ENCODE assay signal across 1 cellular context in genomic region chr11:13462928-13463778, GRCh38.
TF ChIP-seq lines count a peak whose summit lies in the region.

Gene BTBD10, minus strand, starts transcription at chr11:13463222. Its CDS starts 18,098 bp downstream, at chr11:13445124.

TF ChIP-seq in GM12878, 131 proteins besides CTCF, POLR2A, EP300 and RAD21 (continued from another document):
- TF ChIP-seq SMAD1 (IDR thresholded peaks at IDR 0.05; ENCODE audit: low read depth, partially characterized antibody) (no peak), JUND (IDR thresholded peaks at IDR 0.05; ENCODE audit: low read depth, low read length) (no peak), RB1 (IDR thresholded peaks at IDR 0.05; ENCODE audit: borderline replicate concordance) (peak; percentile 42; the same call in 1 of the 2 replicates), SRF (IDR thresholded peaks at IDR 0.05; ENCODE audit: low read depth in 2 of 2, low read length in 2 of 2) (0 out of 4 replicates have a peak, but pooled peaks of 1 of the 2 experiments have one; percentile 16), MEF2A (IDR thresholded peaks at IDR 0.05; ENCODE audit: insufficient read depth, low read depth, low read length) (no peak), YY1 (IDR thresholded peaks at IDR 0.05; ENCODE audit: low read depth, low read length) (peak; percentile 80; the same call in 1 of the 2 replicates), CREB1 (IDR thresholded peaks at IDR 0.05; ENCODE audit: low read depth) (no peak; the same call in none of the 2 replicates), PAX5 (IDR thresholded peaks at IDR 0.05; ENCODE audit: borderline replicate concordance, low read depth, low read length) (0 out of 2 replicates have a peak, but pooled peaks have one; percentile 24), SP1 (IDR thresholded peaks at IDR 0.05; ENCODE audit: low read depth, low read length) (peak; percentile 40), ZBTB4 (CRISPR knock-in tag; IDR thresholded peaks at IDR 0.05) (no peak), BRCA1 (IDR thresholded peaks at IDR 0.05; ENCODE audit: low read depth, low read length) (peak; percentile 100), DPF2 (IDR thresholded peaks at IDR 0.05) (0 out of 2 replicates have a peak, but pooled peaks have one; percentile 43), CEBPZ (IDR thresholded peaks at IDR 0.05; ENCODE audit: low read depth, low read length) (no peak), SPI1 (IDR thresholded peaks at IDR 0.05; ENCODE audit: borderline replicate concordance, insufficient read depth, low read depth, low read length) (peak; percentile 71), NR2C1 (IDR thresholded peaks at IDR 0.05) (no peak), TCF3 (IDR thresholded peaks at IDR 0.05; ENCODE audit: borderline replicate concordance, insufficient read depth, low read depth, low read length) (0 out of 2 replicates have a peak, but pooled peaks have one; percentile 55), FOS (IDR thresholded peaks at IDR 0.05; ENCODE audit: borderline replicate concordance, extremely low read depth, insufficient read length) (no peak), IRF5 (IDR thresholded peaks at IDR 0.05; ENCODE audit: borderline replicate concordance) (peak; percentile 94), MYC (IDR thresholded peaks at IDR 0.05; ENCODE audit: insufficient read depth, insufficient read length, insufficient replicate concordance, low read length, severe bottlenecking) (no peak), PML (IDR thresholded peaks at IDR 0.05; ENCODE audit: low read length) (peak; percentile 96), TBL1XR1 (IDR thresholded peaks at IDR 0.05; ENCODE audit: low read depth, low read length) (no peak), SUZ12 (IDR thresholded peaks at IDR 0.05; ENCODE audit: unreplicated experiment) (no peak), RCOR1 (conservative IDR thresholded peaks at IDR 0.05; ENCODE audit: low read depth, low read length) (peak; percentile 100), CEBPB (IDR thresholded peaks at IDR 0.05; ENCODE audit: borderline replicate concordance in 1 of 2, low read depth in 2 of 2, low read length in 2 of 2) (no peak), FOXM1 (IDR thresholded peaks at IDR 0.05; ENCODE audit: low read depth, low read length) (no peak), RUNX3 (IDR thresholded peaks at IDR 0.05; ENCODE audit: low read length) (peak; percentile 40), RAD51 (IDR thresholded peaks at IDR 0.05) (no peak), NRF1 (conservative IDR thresholded peaks at IDR 0.05; ENCODE audit: low read depth, low read length) (peak; percentile 42; the same call in 1 of the 2 replicates), EGR1 (IDR thresholded peaks at IDR 0.05; ENCODE audit: borderline replicate concordance in 1 of 2, low read depth in 2 of 2, low read length in 2 of 2) (peak in 1 of 2 experiments; percentile 70; a peak in 2 of 3 replicates), IRF4 (IDR thresholded peaks at IDR 0.05; ENCODE audit: low read depth, low read length) (no peak), HDGF (IDR thresholded peaks at IDR 0.05) (no peak), LARP7 (IDR thresholded peaks at IDR 0.05) (peak; percentile 13), CHD2 (IDR thresholded peaks at IDR 0.05; ENCODE audit: borderline replicate concordance, low read depth, low read length) (peak; percentile 100), SREBF2 (IDR thresholded peaks at IDR 0.05; ENCODE audit: low read length) (no peak), SMAD5 (IDR thresholded peaks at IDR 0.05; ENCODE audit: low read depth) (peak; percentile 76), GABPA (IDR thresholded peaks at IDR 0.05; ENCODE audit: low read depth) (no peak), HDAC2 (IDR thresholded peaks at IDR 0.05) (no peak), JUNB (IDR thresholded peaks at IDR 0.05) (no peak)
- TF ChIP-seq, protein P1, sequence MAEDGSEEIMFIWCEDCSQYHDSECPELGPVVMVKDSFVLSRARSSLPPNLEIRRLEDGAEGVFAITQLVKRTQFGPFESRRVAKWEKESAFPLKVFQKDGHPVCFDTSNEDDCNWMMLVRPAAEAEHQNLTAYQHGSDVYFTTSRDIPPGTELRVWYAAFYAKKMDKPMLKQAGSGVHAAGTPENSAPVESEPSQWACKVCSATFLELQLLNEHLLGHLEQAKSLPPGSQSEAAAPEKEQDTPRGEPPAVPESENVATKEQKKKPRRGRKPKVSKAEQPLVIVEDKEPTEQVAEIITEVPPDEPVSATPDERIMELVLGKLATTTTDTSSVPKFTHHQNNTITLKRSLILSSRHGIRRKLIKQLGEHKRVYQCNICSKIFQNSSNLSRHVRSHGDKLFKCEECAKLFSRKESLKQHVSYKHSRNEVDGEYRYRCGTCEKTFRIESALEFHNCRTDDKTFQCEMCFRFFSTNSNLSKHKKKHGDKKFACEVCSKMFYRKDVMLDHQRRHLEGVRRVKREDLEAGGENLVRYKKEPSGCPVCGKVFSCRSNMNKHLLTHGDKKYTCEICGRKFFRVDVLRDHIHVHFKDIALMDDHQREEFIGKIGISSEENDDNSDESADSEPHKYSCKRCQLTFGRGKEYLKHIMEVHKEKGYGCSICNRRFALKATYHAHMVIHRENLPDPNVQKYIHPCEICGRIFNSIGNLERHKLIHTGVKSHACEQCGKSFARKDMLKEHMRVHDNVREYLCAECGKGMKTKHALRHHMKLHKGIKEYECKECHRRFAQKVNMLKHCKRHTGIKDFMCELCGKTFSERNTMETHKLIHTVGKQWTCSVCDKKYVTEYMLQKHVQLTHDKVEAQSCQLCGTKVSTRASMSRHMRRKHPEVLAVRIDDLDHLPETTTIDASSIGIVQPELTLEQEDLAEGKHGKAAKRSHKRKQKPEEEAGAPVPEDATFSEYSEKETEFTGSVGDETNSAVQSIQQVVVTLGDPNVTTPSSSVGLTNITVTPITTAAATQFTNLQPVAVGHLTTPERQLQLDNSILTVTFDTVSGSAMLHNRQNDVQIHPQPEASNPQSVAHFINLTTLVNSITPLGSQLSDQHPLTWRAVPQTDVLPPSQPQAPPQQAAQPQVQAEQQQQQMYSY (CRISPR knock-in tag; IDR thresholded peaks at IDR 0.05), result no peak
- TF ChIP-seq, protein P2, sequence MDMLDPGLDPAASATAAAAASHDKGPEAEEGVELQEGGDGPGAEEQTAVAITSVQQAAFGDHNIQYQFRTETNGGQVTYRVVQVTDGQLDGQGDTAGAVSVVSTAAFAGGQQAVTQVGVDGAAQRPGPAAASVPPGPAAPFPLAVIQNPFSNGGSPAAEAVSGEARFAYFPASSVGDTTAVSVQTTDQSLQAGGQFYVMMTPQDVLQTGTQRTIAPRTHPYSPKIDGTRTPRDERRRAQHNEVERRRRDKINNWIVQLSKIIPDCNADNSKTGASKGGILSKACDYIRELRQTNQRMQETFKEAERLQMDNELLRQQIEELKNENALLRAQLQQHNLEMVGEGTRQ (IDR thresholded peaks at IDR 0.05; ENCODE audit: borderline replicate concordance, low read depth, low read length), result no peak
- TF ChIP-seq, protein P3, sequence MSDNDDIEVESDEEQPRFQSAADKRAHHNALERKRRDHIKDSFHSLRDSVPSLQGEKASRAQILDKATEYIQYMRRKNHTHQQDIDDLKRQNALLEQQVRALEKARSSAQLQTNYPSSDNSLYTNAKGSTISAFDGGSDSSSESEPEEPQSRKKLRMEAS (IDR thresholded peaks at IDR 0.05; ENCODE audit: low read depth, low read length), result 0 out of 2 replicates have a peak, but pooled peaks have one; percentile 20
- TF ChIP-seq, protein P4, sequence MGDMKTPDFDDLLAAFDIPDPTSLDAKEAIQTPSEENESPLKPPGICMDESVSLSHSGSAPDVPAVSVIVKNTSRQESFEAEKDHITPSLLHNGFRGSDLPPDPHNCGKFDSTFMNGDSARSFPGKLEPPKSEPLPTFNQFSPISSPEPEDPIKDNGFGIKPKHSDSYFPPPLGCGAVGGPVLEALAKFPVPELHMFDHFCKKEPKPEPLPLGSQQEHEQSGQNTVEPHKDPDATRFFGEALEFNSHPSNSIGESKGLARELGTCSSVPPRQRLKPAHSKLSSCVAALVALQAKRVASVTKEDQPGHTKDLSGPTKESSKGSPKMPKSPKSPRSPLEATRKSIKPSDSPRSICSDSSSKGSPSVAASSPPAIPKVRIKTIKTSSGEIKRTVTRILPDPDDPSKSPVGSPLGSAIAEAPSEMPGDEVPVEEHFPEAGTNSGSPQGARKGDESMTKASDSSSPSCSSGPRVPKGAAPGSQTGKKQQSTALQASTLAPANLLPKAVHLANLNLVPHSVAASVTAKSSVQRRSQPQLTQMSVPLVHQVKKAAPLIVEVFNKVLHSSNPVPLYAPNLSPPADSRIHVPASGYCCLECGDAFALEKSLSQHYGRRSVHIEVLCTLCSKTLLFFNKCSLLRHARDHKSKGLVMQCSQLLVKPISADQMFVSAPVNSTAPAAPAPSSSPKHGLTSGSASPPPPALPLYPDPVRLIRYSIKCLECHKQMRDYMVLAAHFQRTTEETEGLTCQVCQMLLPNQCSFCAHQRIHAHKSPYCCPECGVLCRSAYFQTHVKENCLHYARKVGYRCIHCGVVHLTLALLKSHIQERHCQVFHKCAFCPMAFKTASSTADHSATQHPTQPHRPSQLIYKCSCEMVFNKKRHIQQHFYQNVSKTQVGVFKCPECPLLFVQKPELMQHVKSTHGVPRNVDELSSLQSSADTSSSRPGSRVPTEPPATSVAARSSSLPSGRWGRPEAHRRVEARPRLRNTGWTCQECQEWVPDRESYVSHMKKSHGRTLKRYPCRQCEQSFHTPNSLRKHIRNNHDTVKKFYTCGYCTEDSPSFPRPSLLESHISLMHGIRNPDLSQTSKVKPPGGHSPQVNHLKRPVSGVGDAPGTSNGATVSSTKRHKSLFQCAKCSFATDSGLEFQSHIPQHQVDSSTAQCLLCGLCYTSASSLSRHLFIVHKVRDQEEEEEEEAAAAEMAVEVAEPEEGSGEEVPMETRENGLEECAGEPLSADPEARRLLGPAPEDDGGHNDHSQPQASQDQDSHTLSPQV (IDR thresholded peaks at IDR 0.05), result no peak
TF ChIP-seq in GM12878: peak in this region for 44.
